In the genomic region with DNA sequence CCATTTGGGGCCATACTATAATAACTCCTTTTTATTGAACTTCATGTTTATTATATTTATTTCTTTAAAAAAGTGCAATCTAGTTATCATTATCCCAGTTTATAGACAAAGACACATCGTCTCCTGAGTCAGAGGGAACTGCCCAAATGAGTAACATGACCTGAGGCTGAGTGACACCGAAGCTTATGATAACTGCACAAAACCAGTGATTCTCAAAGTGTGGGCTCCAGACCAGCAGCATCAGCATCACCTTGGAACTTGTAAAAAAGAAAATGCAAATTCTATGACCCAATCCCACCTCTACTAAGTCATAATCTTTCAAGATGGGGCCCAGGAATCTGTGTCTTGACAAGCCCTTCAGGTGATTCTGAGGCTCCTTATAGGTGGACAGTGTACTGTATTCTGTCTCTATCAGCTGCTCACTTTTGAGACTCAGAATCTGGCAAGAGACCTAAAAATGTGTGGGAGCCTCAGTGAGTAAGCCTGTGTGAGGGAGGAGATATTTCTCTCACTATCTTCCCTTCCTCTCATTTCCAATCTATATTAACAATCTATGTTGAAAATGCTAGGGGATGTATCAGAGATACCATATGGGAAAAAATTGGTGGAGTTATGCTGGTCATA, we compare ENCODE assay signal across 22 cellular contexts.
A peak's percentile ranks its signal among the peaks of the same experiment; 100 is the strongest.
DNase-seq lines count a peak whose midpoint lies in the region; ATAC-seq and TF ChIP-seq lines count a peak whose summit lies in the region.
"Had no signal": no experiment of that assay in that cellular context is flagged by ENCODE, and none has a peak within 500 bp of the region (broad histone marks: within the 10 kb centered on the region; RNA-seq: fewer than 3 reads in every experiment).

No MANE protein-coding gene starts in this region.

- no peak overlapping the region for H3K4me3 Mint-ChIP-seq in HFFc6
- no peak overlapping the region for H3K4me3 Mint-ChIP-seq in activated T-cell treated with anti-CD3 and anti-CD28 coated beads, Interleukin-2, amount 50 U/mL, for 72 hours
- H3K4me3 Mint-ChIP-seq: CD8-positive, alpha-beta T cell; T-cell had no signal

- H3K36me3 Mint-ChIP-seq in HFFc6 (ENCODE audit: low read depth): peaks cover 1% of the 10 kb centered on the region; the same call in 1 of the 2 replicates
- H3K36me3 Mint-ChIP-seq in activated T-cell treated with anti-CD3 and anti-CD28 coated beads, Interleukin-2, amount 50 U/mL, for 72 hours (ENCODE audit: insufficient read depth in 2 of 2): no peaks in the 10 kb centered on the region
- H3K36me3 Mint-ChIP-seq: CD8-positive, alpha-beta T cell; IgD-negative memory B cell; T-cell had no signal

- no peak overlapping the region for H3K4ac ChIP-seq in trophoblast cell (ENCODE audit: low read depth, low read length)

- H2AK5ac ChIP-seq in trophoblast cell (ENCODE audit: low read length): no peak overlapping the region

- no peak overlapping the region for H4K8ac ChIP-seq in trophoblast cell (ENCODE audit: low read depth, low read length)

- no peak overlapping the region for H2BK120ac ChIP-seq in trophoblast cell (ENCODE audit: insufficient read depth, low read length, poor library complexity)

- H4K12ac ChIP-seq in trophoblast cell (ENCODE audit: low read depth, low read length): no peak overlapping the region

- peak overlapping the region; percentile 29; the same call in 1 of the 2 replicates for H3K27ac Mint-ChIP-seq in HFFc6
- H3K27ac Mint-ChIP-seq in activated T-cell treated with anti-CD3 and anti-CD28 coated beads, Interleukin-2, amount 50 U/mL, for 72 hours: no peak overlapping the region
- H3K27ac Mint-ChIP-seq: CD8-positive, alpha-beta T cell; IgD-negative memory B cell; T-cell had no signal

- H2AFZ ChIP-seq in trophoblast cell (ENCODE audit: insufficient read depth, low read length, poor library complexity): no peak overlapping the region

- intact Hi-C loops in lower leg skin (cut with DNase I; ENCODE audit: low total_unique reads): loop anchor here (5.0 kb wide), 1 partner anchor 555 kb away; no protein-coding TSS in a partner anchor

- peaks cover 3% of the 10 kb centered on the region; the same call in 1 of the 2 replicates for H3K27me3 Mint-ChIP-seq in HFFc6 (ENCODE audit: insufficient read depth)
- no peaks in the 10 kb centered on the region for H3K27me3 Mint-ChIP-seq in activated T-cell treated with anti-CD3 and anti-CD28 coated beads, Interleukin-2, amount 50 U/mL, for 72 hours (ENCODE audit: low read depth)
- H3K27me3 Mint-ChIP-seq: IgD-negative memory B cell, T-cell had no signal

- H3K9me3 ChIP-seq in trophoblast cell (ENCODE audit: insufficient read depth, low read depth, low read length): peaks cover 2% of the 10 kb centered on the region
- H3K9me3 ChIP-seq: MG63, SJCRH30 had no signal

- H3K23ac ChIP-seq in trophoblast cell (ENCODE audit: low read length): no peak overlapping the region

- H2BK5ac ChIP-seq in trophoblast cell (ENCODE audit: low read depth, low read length, poor library complexity): no peak overlapping the region

- H3K9ac ChIP-seq in trophoblast cell (ENCODE audit: low read length): no peak overlapping the region
- H3K9ac ChIP-seq: BLaER1 treated with 17β-estradiol and CSF1 and Interleukin-3, amounts not matched to agents 10 nM and 100 nM had no signal

- H3K27ac ChIP-seq in trophoblast cell (ENCODE audit: low read depth, low read length): no peak overlapping the region
- H3K27ac ChIP-seq: BLaER1 treated with 17β-estradiol and CSF1 and Interleukin-3, amounts not matched to agents 10 nM and 100 nM; SJCRH30 had no signal

- no peak overlapping the region for H3K14ac ChIP-seq in trophoblast cell (ENCODE audit: low read length)

- DNase-seq in HFFc6 (peak; percentile 46), amniotic epithelial cell (ENCODE audit: low read depth) (peak; percentile 43), fibroblast of pulmonary artery (ENCODE audit: low read depth) (peak; percentile 21), trophoblast cell (peak; percentile 2 to 37), lower leg skin (ENCODE audit: low spot score in 2 of 2) (no peak)
- no peak for DNase-seq in activated T-cell treated with anti-CD3 and anti-CD28 coated beads, Interleukin-2, amount 50 U/mL, for 72 hours
- DNase-seq: ACHN; CD8-positive, alpha-beta T cell; DND-41; GDM1; H7; MG63; NCI-H187; NCI-H524 treated with DMSO at 0.1 percent for 48 hours; NCI-H82; SJCRH30; T-cell had no signal

- H3K9me3 Mint-ChIP-seq in HFFc6: peaks cover 6% of the 10 kb centered on the region
- peaks cover 11 to 12% of the 10 kb centered on the region in 2 donors for H3K9me3 Mint-ChIP-seq in activated T-cell treated with anti-CD3 and anti-CD28 coated beads, Interleukin-2, amount 50 U/mL, for 72 hours

- H3K18ac ChIP-seq in trophoblast cell (ENCODE audit: low read length): no peak overlapping the region

- H4K91ac ChIP-seq in trophoblast cell (ENCODE audit: low read depth, low read length): no peak overlapping the region

- H3K36me3 ChIP-seq in trophoblast cell (ENCODE audit: control insufficient read depth in 1 of 2, insufficient read depth in 2 of 2, low read length in 2 of 2): peaks cover 0 to 2% of the 10 kb centered on the region in 2 experiments
- H3K36me3 ChIP-seq: BLaER1 treated with 17β-estradiol and CSF1 and Interleukin-3, amounts not matched to agents 10 nM and 100 nM; MG63; SJCRH30 had no signal

- no peaks in the 10 kb centered on the region for H3K27me3 ChIP-seq in trophoblast cell (ENCODE audit: insufficient read depth, low read length)
- H3K27me3 ChIP-seq: BLaER1 treated with 17β-estradiol and CSF1 and Interleukin-3, amounts not matched to agents 10 nM and 100 nM; MG63; SJCRH30 had no signal

- H3K4me1 Mint-ChIP-seq in HFFc6 (ENCODE audit: low read depth): peaks cover 17% of the 10 kb centered on the region; the same call in 1 of the 2 replicates
- H3K4me1 Mint-ChIP-seq in activated T-cell treated with anti-CD3 and anti-CD28 coated beads, Interleukin-2, amount 50 U/mL, for 72 hours (ENCODE audit: low read depth): no peaks in the 10 kb centered on the region
- H3K4me1 Mint-ChIP-seq: IgD-negative memory B cell, T-cell had no signal

- no peak overlapping the region for H2BK12ac ChIP-seq in trophoblast cell (ENCODE audit: low read length)

- H3K79me2 ChIP-seq in trophoblast cell (ENCODE audit: control insufficient read depth, insufficient read depth, low read length, poor library complexity): no peaks in the 10 kb centered on the region

- no CpG with 5 or more reads among the region's 2 CpGs for WGBS in trophoblast cell (ENCODE audit: extremely low coverage, insufficient coverage, insufficient read length)
- WGBS in lower leg skin, 2 donors: 20 to 57% methylated on average over 2 of the region's 2 CpGs

- no peak for TF ChIP-seq CTCF in HFFc6 (IDR thresholded peaks at IDR 0.05)
- no peak for TF ChIP-seq CTCF in fibroblast of pulmonary artery (IDR thresholded peaks at IDR 0.05; ENCODE audit: low read length, missing control alignments)
- no peak for TF ChIP-seq CTCF in lower leg skin (IDR thresholded peaks at IDR 0.05)

- H3K4me3 ChIP-seq in fibroblast of pulmonary artery (replicated peaks; ENCODE audit: low read depth, low read length) (no peak overlapping the region), trophoblast cell (ENCODE audit: low read depth, low read length) (no peak overlapping the region), lower leg skin (ENCODE audit: low read depth, poor library complexity, severe bottlenecking) (no peak overlapping the region)
- H3K4me3 ChIP-seq: BLaER1 treated with 17β-estradiol and CSF1 and Interleukin-3, amounts not matched to agents 10 nM and 100 nM; MG63; SJCRH30 had no signal

- no peak for ATAC-seq in GM18498 (IDR thresholded peaks at IDR 0.05; ENCODE audit: unreplicated experiment)
- ATAC-seq in activated T-cell treated with anti-CD3 and anti-CD28 coated beads, Interleukin-2, amount 50 U/mL, for 72 hours (replicated peaks in 1 of 2): no peak
- ATAC-seq in GM18907 (IDR thresholded peaks at IDR 0.05; ENCODE audit: unreplicated experiment): no peak
- ATAC-seq: CD8-positive, alpha-beta T cell; Panc1; T-cell had no signal

- TF ChIP-seq POLR2A in lower leg skin (IDR thresholded peaks at IDR 0.05): no peak

- peaks cover under 1% of the 10 kb centered on the region for H3K79me1 ChIP-seq in trophoblast cell (ENCODE audit: low read length)

- peaks cover 6 to 9% of the 10 kb centered on the region in 2 experiments for H3K4me1 ChIP-seq in trophoblast cell (ENCODE audit: control insufficient read depth in 1 of 2, insufficient read depth in 2 of 2, low read length in 2 of 2)
- H3K4me1 ChIP-seq: BLaER1 treated with 17β-estradiol and CSF1 and Interleukin-3, amounts not matched to agents 10 nM and 100 nM; SJCRH30 had no signal

- no peak overlapping the region for H3K4me2 ChIP-seq in trophoblast cell (ENCODE audit: low read length)
- H3K4me2 ChIP-seq: BLaER1 treated with 17β-estradiol and CSF1 and Interleukin-3, amounts not matched to agents 10 nM and 100 nM had no signal

Comparison
In these comparisons a context has a peak if more than half of its experiments do, and no peak if none do; other contexts are left out.
1. DNase-seq: peak in HFFc6 (single experiment), amniotic epithelial cell (single experiment), fibroblast of pulmonary artery (single experiment) and trophoblast cell (2 of 2); none in activated T-cell treated with anti-CD3 and anti-CD28 coated beads, Interleukin-2, amount 50 U/mL, for 72 hours (0 of 2) and lower leg skin (0 of 2).